1 cellular context compared by ENCODE assay signal in genomic region chr12:120692524-120693033, GRCh38.
TF ChIP-seq lines count a peak whose summit lies in the region.

No MANE protein-coding gene starts in this region.

TF ChIP-seq in HepG2, 621 proteins besides CTCF, POLR2A, EP300 and RAD21 (continues in another document):
- TF ChIP-seq ZNF350 (CRISPR knock-in tag; IDR thresholded peaks at IDR 0.05; ENCODE audit: borderline replicate concordance, low read depth) (no peak), NR2F1 (CRISPR knock-in tag; IDR thresholded peaks at IDR 0.05) (peak; percentile 56 to 71; a peak in 2 of 4 replicates), HIVEP1 (CRISPR knock-in tag; IDR thresholded peaks at IDR 0.05) (no peak), YEATS4 (CRISPR knock-in tag; IDR thresholded peaks at IDR 0.05; ENCODE audit: borderline replicate concordance) (no peak), ZNF101 (CRISPR knock-in tag; IDR thresholded peaks at IDR 0.05; ENCODE audit: borderline replicate concordance, low read depth) (no peak), ZNF224 (CRISPR knock-in tag; IDR thresholded peaks at IDR 0.05) (no peak), ATF2 (CRISPR knock-in tag; IDR thresholded peaks at IDR 0.05) (no peak), FOXA1 (IDR thresholded peaks at IDR 0.05) (no peak), FOXA1 (CRISPR knock-in tag; IDR thresholded peaks at IDR 0.05) (0 out of 2 replicates have a peak, but pooled peaks have one; percentile 8), SOX6 (IDR thresholded peaks at IDR 0.05) (no peak), SOX6 (CRISPR knock-in tag; IDR thresholded peaks at IDR 0.05) (peak; percentile 91), THRA (CRISPR knock-in tag; IDR thresholded peaks at IDR 0.05; ENCODE audit: borderline replicate concordance) (peak; percentile 82; the same call in 1 of the 2 replicates), ZNF121 (CRISPR knock-in tag; IDR thresholded peaks at IDR 0.05) (no peak), ARHGAP35 (CRISPR knock-in tag; IDR thresholded peaks at IDR 0.05; ENCODE audit: borderline replicate concordance) (no peak), ZNF263 (CRISPR knock-in tag; IDR thresholded peaks at IDR 0.05) (no peak), ZNF558 (CRISPR knock-in tag; IDR thresholded peaks at IDR 0.05; ENCODE audit: borderline replicate concordance) (no peak), GLI4 (CRISPR knock-in tag; IDR thresholded peaks at IDR 0.05; ENCODE audit: borderline replicate concordance) (no peak), FOXA3 (CRISPR knock-in tag; IDR thresholded peaks at IDR 0.05) (peak; percentile 75), STAG1 (CRISPR knock-in tag; IDR thresholded peaks at IDR 0.05) (no peak), SOX13 (IDR thresholded peaks at IDR 0.05) (no peak), SOX13 (CRISPR knock-in tag; conservative IDR thresholded peaks at IDR 0.05 in 1 of 2, IDR thresholded peaks at IDR 0.05 in 1 of 2) (peak in 1 of 2 experiments; percentile 95; a peak in 2 of 4 replicates), GATAD2A (CRISPR knock-in tag; IDR thresholded peaks at IDR 0.05) (peak; percentile 62), HMG20B (CRISPR knock-in tag; conservative IDR thresholded peaks at IDR 0.05) (no peak), CCDC6 (CRISPR knock-in tag; IDR thresholded peaks at IDR 0.05) (peak; percentile 30; the same call in 1 of the 2 replicates), ZNF570 (CRISPR knock-in tag; IDR thresholded peaks at IDR 0.05; ENCODE audit: borderline replicate concordance) (no peak), FOXP4 (CRISPR knock-in tag; IDR thresholded peaks at IDR 0.05) (peak; percentile 51; the same call in 1 of the 2 replicates), PHF21A (CRISPR knock-in tag; IDR thresholded peaks at IDR 0.05) (peak; percentile 68; the same call in 1 of the 2 replicates), SKIL (CRISPR knock-in tag; IDR thresholded peaks at IDR 0.05; ENCODE audit: borderline replicate concordance) (peak; percentile 17; the same call in 1 of the 2 replicates), XRCC5 (optimal IDR thresholded peaks at IDR 0.05; ENCODE audit: low read length) (no peak), RXRB (CRISPR knock-in tag; IDR thresholded peaks at IDR 0.05; ENCODE audit: borderline replicate concordance) (peak; percentile 88), ZNF253 (CRISPR knock-in tag; IDR thresholded peaks at IDR 0.05; ENCODE audit: borderline replicate concordance) (no peak), FOSL2 (CRISPR knock-in tag; IDR thresholded peaks at IDR 0.05) (peak; percentile 60), ZNF337 (CRISPR knock-in tag; IDR thresholded peaks at IDR 0.05; ENCODE audit: borderline replicate concordance, low read depth) (no peak), SIN3B (IDR thresholded peaks at IDR 0.05; ENCODE audit: low read length) (no peak), MXI1 (IDR thresholded peaks at IDR 0.05; ENCODE audit: borderline replicate concordance, low read depth, low read length) (peak; percentile 44; the same call in 1 of the 3 replicates), RARA (CRISPR knock-in tag; IDR thresholded peaks at IDR 0.05) (peak; percentile 94), HNF1A (IDR thresholded peaks at IDR 0.05; ENCODE audit: low read depth) (peak; percentile 78), HNF1A (CRISPR knock-in tag; IDR thresholded peaks at IDR 0.05; ENCODE audit: borderline replicate concordance) (peak; percentile 88; the same call in 1 of the 2 replicates), HNF1B (CRISPR knock-in tag; IDR thresholded peaks at IDR 0.05) (0 out of 2 replicates have a peak, but pooled peaks have one; percentile 46), NR2F6 (IDR thresholded peaks at IDR 0.05) (peak; percentile 83), NR2F6 (CRISPR knock-in tag; IDR thresholded peaks at IDR 0.05) (peak; percentile 82), ZNF501 (CRISPR knock-in tag; IDR thresholded peaks at IDR 0.05) (0 out of 2 replicates have a peak, but pooled peaks have one; percentile 15), SAP130 (CRISPR knock-in tag; IDR thresholded peaks at IDR 0.05; ENCODE audit: low read depth) (peak; percentile 92), ZNF280B (CRISPR knock-in tag; IDR thresholded peaks at IDR 0.05; ENCODE audit: borderline replicate concordance) (no peak), ZKSCAN1 (IDR thresholded peaks at IDR 0.05; ENCODE audit: low read length) (no peak), KDM5B (CRISPR knock-in tag; IDR thresholded peaks at IDR 0.05; ENCODE audit: borderline replicate concordance) (no peak), CBX1 (IDR thresholded peaks at IDR 0.05; ENCODE audit: low read depth) (no peak), KLF6 (CRISPR knock-in tag; IDR thresholded peaks at IDR 0.05) (no peak), ZNF672 (CRISPR knock-in tag; IDR thresholded peaks at IDR 0.05) (no peak), PITX1 (CRISPR knock-in tag; IDR thresholded peaks at IDR 0.05) (no peak), TFE3 (CRISPR knock-in tag; IDR thresholded peaks at IDR 0.05) (peak; percentile 85), SIX4 (CRISPR knock-in tag; IDR thresholded peaks at IDR 0.05) (peak; percentile 24; the same call in 1 of the 2 replicates)
- TF ChIP-seq, protein P1, sequence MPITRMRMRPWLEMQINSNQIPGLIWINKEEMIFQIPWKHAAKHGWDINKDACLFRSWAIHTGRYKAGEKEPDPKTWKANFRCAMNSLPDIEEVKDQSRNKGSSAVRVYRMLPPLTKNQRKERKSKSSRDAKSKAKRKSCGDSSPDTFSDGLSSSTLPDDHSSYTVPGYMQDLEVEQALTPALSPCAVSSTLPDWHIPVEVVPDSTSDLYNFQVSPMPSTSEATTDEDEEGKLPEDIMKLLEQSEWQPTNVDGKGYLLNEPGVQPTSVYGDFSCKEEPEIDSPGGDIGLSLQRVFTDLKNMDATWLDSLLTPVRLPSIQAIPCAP (CRISPR knock-in tag; IDR thresholded peaks at IDR 0.05; ENCODE audit: low read depth): no peak
